ENCODE assay signal across 14 cellular contexts in genomic region chr20:3922983-3923339, GRCh38. TPM values are rescaled to one million over a fixed set of nuclear protein-coding genes. Genes with fewer than 3 reads are reported as not detected.
DNase-seq lines count a peak whose midpoint lies in the region; ATAC-seq and TF ChIP-seq lines count a peak whose summit lies in the region.
"Had no signal": no experiment of that assay in that cellular context is flagged by ENCODE, and none has a peak within 500 bp of the region (broad histone marks: within the 10 kb centered on the region; RNA-seq: fewer than 3 reads in every experiment).

No MANE protein-coding gene starts in this region.

- peaks cover 52% of the 10 kb centered on the region for H3K4me1 Mint-ChIP-seq in activated T-helper 1 cell treated with anti-CD3 and anti-CD28 coated beads, Interleukin-12 subunit alpha, Interleukin-12 subunit beta, Interleukin-2, Interleukin-4 antibody, amounts not matched to agents 30 ng/mL and 10 ng/mL and 1 ng/mL, durations not matched to agents 14 hours and 24 hours and 36 hours (ENCODE audit: low read depth)
- H3K4me1 Mint-ChIP-seq in immature natural killer cell = peaks cover 56 to 77% of the 10 kb centered on the region in 2 donors

- no peak overlapping the region for H3K9ac ChIP-seq in colonic mucosa (ENCODE audit: low read depth in 2 of 2, low read length in 2 of 2)

- H3K36me3 Mint-ChIP-seq in activated naive CD4-positive, alpha-beta T cell treated with anti-CD3 and anti-CD28 coated beads, Interleukin-2, amount 50 U/mL, for 72 hours = peaks cover 8 to 34% of the 10 kb centered on the region in 2 donors
- peaks cover 43% of the 10 kb centered on the region for H3K36me3 Mint-ChIP-seq in activated T-helper 1 cell treated with anti-CD3 and anti-CD28 coated beads, Interleukin-12 subunit alpha, Interleukin-12 subunit beta, Interleukin-2, Interleukin-4 antibody, amounts not matched to agents 30 ng/mL and 10 ng/mL and 1 ng/mL, durations not matched to agents 14 hours and 24 hours and 36 hours (ENCODE audit: low read depth)
- H3K36me3 Mint-ChIP-seq in immature natural killer cell = peaks cover 4 to 27% (median 22%) of the 10 kb centered on the region in 3 donors

- H3K27ac ChIP-seq in temporal lobe (ENCODE audit: low read depth, low read length) (peak overlapping the region; percentile 25), colonic mucosa (no peak overlapping the region)
- H3K27ac ChIP-seq: vagina had no signal

- H3K27ac Mint-ChIP-seq in activated naive CD4-positive, alpha-beta T cell treated with anti-CD3 and anti-CD28 coated beads, Interleukin-2, amount 50 U/mL, for 72 hours = peak overlapping the region; percentile 81 to 92
- peak overlapping the region; percentile 69 for H3K27ac Mint-ChIP-seq in activated T-helper 1 cell treated with anti-CD3 and anti-CD28 coated beads, Interleukin-12 subunit alpha, Interleukin-12 subunit beta, Interleukin-2, Interleukin-4 antibody, amounts not matched to agents 30 ng/mL and 10 ng/mL and 1 ng/mL, durations not matched to agents 14 hours and 24 hours and 36 hours
- peak overlapping the region; percentile 55 to 73 (median 64) for H3K27ac Mint-ChIP-seq in immature natural killer cell

- no peaks in the 10 kb centered on the region for H3K9me3 Mint-ChIP-seq in activated naive CD4-positive, alpha-beta T cell treated with anti-CD3 and anti-CD28 coated beads, Interleukin-2, amount 50 U/mL, for 72 hours
- H3K9me3 Mint-ChIP-seq in activated T-helper 1 cell treated with anti-CD3 and anti-CD28 coated beads, Interleukin-12 subunit alpha, Interleukin-12 subunit beta, Interleukin-2, Interleukin-4 antibody, amounts not matched to agents 30 ng/mL and 10 ng/mL and 1 ng/mL, durations not matched to agents 14 hours and 24 hours and 36 hours = no peaks in the 10 kb centered on the region
- H3K9me3 Mint-ChIP-seq in immature natural killer cell = no peaks in the 10 kb centered on the region

- DNase-seq in activated naive CD4-positive, alpha-beta T cell treated with anti-CD3 and anti-CD28 coated beads, Interleukin-2, amount 50 U/mL, for 72 hours (ENCODE audit: low spot score in 2 of 2) = no peak
- DNase-seq in activated naive CD4-positive, alpha-beta T cell treated with Interleukin-2 at 50 U/mL for 16 hours = no peak
- no peak for DNase-seq in activated T-helper 1 cell treated with anti-CD3 and anti-CD28 coated beads, Interleukin-12 subunit alpha, Interleukin-12 subunit beta, Interleukin-2, Interleukin-4 antibody, amounts not matched to agents 30 ng/mL and 10 ng/mL and 1 ng/mL, durations not matched to agents 14 hours and 24 hours and 36 hours (ENCODE audit: low spot score)
- DNase-seq in immature natural killer cell (no peak), colonic mucosa (no peak), OCI-M2 (lab: John Stamatoyannopoulos, UW; ENCODE audit: unreplicated experiment) (no peak)
- no peak for DNase-seq in stimulated activated naive CD4-positive, alpha-beta T cell (lab: John Stamatoyannopoulos, UW)
- DNase-seq: heart left ventricle, IMR-90, islet precursor cell, NCI-H82, occipital lobe had no signal

- H3K4me1 ChIP-seq in colonic mucosa = no peaks in the 10 kb centered on the region

- no peaks in the 10 kb centered on the region for H3K27me3 Mint-ChIP-seq in activated T-helper 1 cell treated with anti-CD3 and anti-CD28 coated beads, Interleukin-12 subunit alpha, Interleukin-12 subunit beta, Interleukin-2, Interleukin-4 antibody, amounts not matched to agents 30 ng/mL and 10 ng/mL and 1 ng/mL, durations not matched to agents 14 hours and 24 hours and 36 hours (ENCODE audit: insufficient read depth)
- peaks cover 7 to 13% (median 8%) of the 10 kb centered on the region in 3 donors for H3K27me3 Mint-ChIP-seq in immature natural killer cell (ENCODE audit: low read depth in 3 of 3)

- intact Hi-C loops in activated T-helper 1 cell treated with anti-CD3 and anti-CD28 coated beads, Interleukin-12 subunit alpha, Interleukin-12 subunit beta, Interleukin-2, Interleukin-4 antibody, amounts not matched to agents 30 ng/mL and 10 ng/mL and 1 ng/mL, durations not matched to agents 14 hours and 24 hours and 36 hours (cut with micrococcal nuclease) = no loop called here
- intact Hi-C loops in colonic mucosa (cut with DNase I) = no loop called here

- no peak for ATAC-seq in activated naive CD4-positive, alpha-beta T cell treated with anti-CD3 and anti-CD28 coated beads, Interleukin-2, amount 50 U/mL, for 72 hours
- ATAC-seq: heart left ventricle had no signal

- no peaks in the 10 kb centered on the region for H3K9me3 ChIP-seq in colonic mucosa
- H3K9me3 ChIP-seq: heart left ventricle, vagina had no signal

- TF ChIP-seq CTCF in colonic mucosa (IDR thresholded peaks at IDR 0.05) = no peak

- peaks cover 8% of the 10 kb centered on the region for H3K36me3 ChIP-seq in colonic mucosa

- no peak overlapping the region for H3K4me3 ChIP-seq in colonic mucosa
- H3K4me3 ChIP-seq: heart left ventricle, vagina had no signal

- no peaks in the 10 kb centered on the region for H3K27me3 ChIP-seq in colonic mucosa
- H3K27me3 ChIP-seq: heart left ventricle, vagina had no signal

- no peak overlapping the region for H3K4me3 Mint-ChIP-seq in activated T-helper 1 cell treated with anti-CD3 and anti-CD28 coated beads, Interleukin-12 subunit alpha, Interleukin-12 subunit beta, Interleukin-2, Interleukin-4 antibody, amounts not matched to agents 30 ng/mL and 10 ng/mL and 1 ng/mL, durations not matched to agents 14 hours and 24 hours and 36 hours
- no peak overlapping the region for H3K4me3 Mint-ChIP-seq in immature natural killer cell

RNA-seq across cellular contexts. Expression of gene PANK2, which starts 33.8 kb away (rescaled TPM):
- total RNA-seq in activated naive CD4-positive, alpha-beta T cell treated with anti-CD3 and anti-CD28 coated beads, Interleukin-2, amount 50 U/mL, for 72 hours = 10 to 100 TPM; 56.0 to 64.7 TPM
- total RNA-seq in activated T-helper 1 cell treated with anti-CD3 and anti-CD28 coated beads, Interleukin-12 subunit alpha, Interleukin-12 subunit beta, Interleukin-2, Interleukin-4 antibody, amounts not matched to agents 30 ng/mL and 10 ng/mL and 1 ng/mL, durations not matched to agents 14 hours and 24 hours and 36 hours = 51.4 and 54.6 TPM in 2 replicates
- 10 to 100 TPM; 42.1 to 53.0 (median 44.3) TPM for polyA plus RNA-seq in immature natural killer cell
- 35.2 TPM for total RNA-seq in temporal lobe
- total RNA-seq in colonic mucosa = 10 to 100 TPM; 29.7 to 31.3 TPM
